Comparison of ENCODE assay signal across 16 cellular contexts in the genomic region with DNA sequence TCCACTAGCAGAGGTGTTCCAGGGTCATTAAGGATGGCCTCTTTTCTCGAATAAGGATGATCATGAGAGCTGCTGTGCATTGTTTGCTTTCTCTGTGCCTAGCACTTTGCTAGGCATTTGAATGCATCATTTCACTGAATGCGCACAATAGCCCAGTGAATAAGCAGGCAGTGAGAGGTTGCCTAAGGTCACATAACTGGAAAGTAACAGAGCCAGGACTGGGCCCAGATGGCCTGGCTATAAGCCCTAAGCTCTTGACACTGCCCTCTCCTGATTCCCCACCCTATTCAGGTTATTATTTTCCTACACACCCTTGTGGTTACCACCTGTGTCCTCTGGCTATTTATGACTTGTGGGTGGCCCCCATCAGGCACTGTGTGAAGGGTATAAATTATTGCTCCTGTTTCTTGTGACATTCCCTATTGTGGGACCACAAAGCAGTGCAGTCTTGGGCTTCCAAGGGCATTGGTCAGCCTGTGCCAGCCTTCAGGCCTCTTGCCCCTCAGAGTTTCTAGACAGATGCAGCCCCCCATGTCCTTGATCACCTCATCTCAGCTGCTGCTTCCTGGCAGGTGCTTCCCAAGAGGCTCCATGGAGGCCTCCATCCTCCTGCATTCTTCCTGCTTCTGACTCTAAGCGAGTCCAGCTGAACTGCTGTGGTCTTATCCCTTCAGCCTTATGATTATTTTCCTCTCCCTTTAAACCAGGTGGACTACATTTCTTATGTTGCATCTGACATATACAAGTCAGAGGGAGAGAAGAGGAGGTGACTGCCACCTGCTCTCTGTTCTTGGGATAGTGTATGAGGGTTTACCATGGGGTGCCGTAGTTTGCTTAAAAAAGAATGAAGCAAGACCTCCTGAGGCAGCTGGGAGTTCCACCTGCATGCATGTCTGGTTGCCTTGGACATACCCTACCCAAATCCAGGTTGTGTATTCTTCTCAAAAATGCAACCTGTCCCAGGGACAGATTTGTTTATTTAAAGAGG. TPM values are rescaled to one million over a fixed set of nuclear protein-coding genes. Genes with fewer than 3 reads are reported as not detected.
A peak's percentile ranks its signal among the peaks of the same experiment; 100 is the strongest.
DNase-seq lines count a peak whose midpoint lies in the region; ATAC-seq and TF ChIP-seq lines count a peak whose summit lies in the region.
"Had no signal": no experiment of that assay in that cellular context is flagged by ENCODE, and none has a peak within 500 bp of the region (broad histone marks: within the 10 kb centered on the region; RNA-seq: fewer than 3 reads in every experiment).

No MANE protein-coding gene starts in this region.

- peak overlapping the region in 2 of 3 donors; percentile 7 to 20 for H3K9ac ChIP-seq in skeletal muscle tissue (ENCODE audit: low read depth in 1 of 3, low read length in 3 of 3)

- H3K4me1 ChIP-seq in skeletal muscle tissue (ENCODE audit: control insufficient read depth in 3 of 3, insufficient read depth in 3 of 3, low read length in 3 of 3) (peaks cover 15 to 31% (median 31%) of the 10 kb centered on the region in 3 donors), BE2C (no peaks in the 10 kb centered on the region), mucosa of descending colon (ENCODE audit: low read depth) (no peaks in the 10 kb centered on the region)

- intact Hi-C loops in mucosa of descending colon (cut with DNase I, micrococcal nuclease): no loop called here

- TF ChIP-seq RAD21 in Ishikawa (IDR thresholded peaks at IDR 0.05; ENCODE audit: low read depth): no peak

- no peaks in the 10 kb centered on the region for H3K36me3 ChIP-seq in skeletal muscle tissue (ENCODE audit: control insufficient read depth in 3 of 3, insufficient read depth in 3 of 3, low read length in 3 of 3)
- no peaks in the 10 kb centered on the region for H3K36me3 ChIP-seq in BE2C
- no peaks in the 10 kb centered on the region for H3K36me3 ChIP-seq in mucosa of descending colon (ENCODE audit: low read depth)
- H3K36me3 ChIP-seq: cardiac muscle cell had no signal

- no peak for TF ChIP-seq CTCF in VCaP (conservative IDR thresholded peaks at IDR 0.05)
- no peak for TF ChIP-seq CTCF in BE2C (IDR thresholded peaks at IDR 0.05; ENCODE audit: low read depth, low read length)
- TF ChIP-seq CTCF in mucosa of descending colon (IDR thresholded peaks at IDR 0.05): no peak

- DNase-seq in hippocampal formation (lab: John Stamatoyannopoulos, UW) (peak; percentile 37 to 71), SK-N-DZ (ENCODE audit: low spot score) (no peak), BE2C (no peak), mucosa of descending colon (no peak)
- DNase-seq: activated gamma-delta T cell treated with Interleukin-2 at 50 U/mL for 16 hours; H7; Karpas-422; kidney; NCI-H345; stimulated activated CD4-positive, alpha-beta T cell treated with anti-CD3 and anti-CD28 coated beads, Interleukin-4, amount 100 ng/mL, for 1 hour; stimulated activated naive CD8-positive, alpha-beta T cell treated with anti-CD3 and anti-CD28 coated beads, Interleukin-15, amount 100 ng/mL, for 72 hours had no signal

- H3K27me3 ChIP-seq in skeletal muscle tissue (ENCODE audit: control insufficient read depth in 3 of 3, insufficient read depth in 3 of 3, low read length in 3 of 3) (no peaks in the 10 kb centered on the region), BE2C (no peaks in the 10 kb centered on the region)
- H3K27me3 ChIP-seq: cardiac muscle cell had no signal

- H3K9me3 ChIP-seq in skeletal muscle tissue (ENCODE audit: control insufficient read depth in 3 of 3, low read length in 3 of 3): peaks cover 0 to 3% (median 0%) of the 10 kb centered on the region in 3 donors
- no peaks in the 10 kb centered on the region for H3K9me3 ChIP-seq in BE2C
- no peaks in the 10 kb centered on the region for H3K9me3 ChIP-seq in mucosa of descending colon

- H3K27ac ChIP-seq in VCaP (peak overlapping the region; percentile 74), skeletal muscle tissue (ENCODE audit: low read depth, low read length) (peak overlapping the region; percentile 56)
- H3K27ac ChIP-seq: cardiac muscle cell had no signal

- no peak for TF ChIP-seq EP300 in Ishikawa (IDR thresholded peaks at IDR 0.05; ENCODE audit: borderline replicate concordance)

- H3K4me3 ChIP-seq in skeletal muscle tissue (ENCODE audit: low read length in 3 of 3) (peak overlapping the region in 1 of 3 donors; percentile 2), BE2C (ENCODE audit: low read depth, low read length) (no peak overlapping the region), mucosa of descending colon (no peak overlapping the region)
- H3K4me3 ChIP-seq: cardiac muscle cell had no signal

- no peak for ATAC-seq in HG03565 (IDR thresholded peaks at IDR 0.05; ENCODE audit: unreplicated experiment)
- ATAC-seq in mucosa of descending colon: no peak
- ATAC-seq: stimulated activated naive CD8-positive, alpha-beta T cell treated with anti-CD3 and anti-CD28 coated beads, Interleukin-15, amount 100 ng/mL, for 72 hours had no signal

TF ChIP-seq in Ishikawa, 13 proteins besides CTCF, POLR2A, EP300 and RAD21:
- TF ChIP-seq TCF12 (IDR thresholded peaks at IDR 0.05; ENCODE audit: low read depth) (peak; percentile 77), FOXM1 (IDR thresholded peaks at IDR 0.05; ENCODE audit: borderline replicate concordance, low read depth) (no peak), NFIC (IDR thresholded peaks at IDR 0.05) (peak; percentile 45)

RNA-seq across cellular contexts. Expression of a gene that starts 47.6 kb away (rescaled TPM):
- total RNA-seq in skeletal muscle tissue (37.6 TPM), mucosa of descending colon (10 to 100 TPM in 2 of 3 donors, 1 to 10 TPM in 1; 4.1 to 50.9 (median 11.6) TPM)
- polyA plus RNA-seq in SK-N-DZ (2014; cell fraction: cytosol; rRNA removed): 6.2 and 8.2 TPM in 2 replicates
- polyA plus RNA-seq in SK-N-DZ (2014; cell fraction: nucleus; rRNA removed): 3.3 and 4.0 TPM in 2 replicates
- 6.8 TPM for polyA plus RNA-seq in BE2C (2012; ENCODE audit: insufficient read depth, insufficient read length, low read depth)

Comparison
In these comparisons a context has a peak if more than half of its experiments do, and no peak if none do; other contexts are left out.
1. DNase-seq: peak in hippocampal formation (2 of 2); none in SK-N-DZ (single experiment), BE2C (single experiment) and mucosa of descending colon (0 of 3).